Comparison of ENCODE assay signal across 8 cellular contexts in the genomic region with DNA sequence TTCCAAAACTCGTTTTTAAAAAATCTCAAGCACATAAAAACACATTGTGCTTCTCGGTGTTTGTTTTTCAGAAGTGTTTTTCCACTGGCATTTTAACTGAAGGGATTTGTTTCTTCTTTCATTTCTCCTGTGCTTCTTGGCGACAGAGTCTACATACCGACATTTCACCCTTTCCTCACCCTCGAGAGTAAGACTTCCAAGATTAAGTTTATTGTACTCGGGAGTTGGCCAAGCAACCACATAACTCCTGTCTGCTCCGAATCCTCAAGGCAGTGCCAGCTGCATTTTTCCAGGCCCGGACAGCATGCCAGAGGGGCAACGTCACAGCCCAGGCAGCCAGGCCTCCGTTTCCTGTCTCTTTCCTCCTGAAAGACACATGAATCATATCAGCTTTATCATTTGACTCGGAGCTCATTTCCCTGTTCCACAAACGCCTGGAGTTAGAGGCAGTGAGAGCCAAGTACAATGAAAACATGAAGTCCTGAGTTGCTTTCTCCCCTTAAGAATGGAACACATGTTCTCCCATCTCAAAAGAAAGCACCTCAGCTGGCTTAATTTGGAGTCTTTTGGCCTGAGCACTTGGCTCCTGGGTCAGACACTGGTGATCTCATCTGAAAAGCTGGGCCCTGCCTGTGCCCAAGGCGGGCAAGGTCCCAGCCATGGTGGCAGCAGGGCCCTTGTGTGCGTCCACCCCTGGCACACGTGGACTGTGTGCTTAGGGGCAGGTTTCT. TPM values are rescaled to one million over a fixed set of nuclear protein-coding genes. Genes with fewer than 3 reads are reported as not detected.
DNase-seq lines count a peak whose midpoint lies in the region; ATAC-seq and TF ChIP-seq lines count a peak whose summit lies in the region.

No MANE protein-coding gene starts in this region.

- WGBS in heart left ventricle, 4 donors, result 8 to 18% (median 12%) methylated on average over 15 of the region's 15 CpGs
- WGBS in H9 (ENCODE audit: extremely low coverage, insufficient read length, low lambda C conversion rate), result no CpG with 5 or more reads among the region's 15 CpGs

- H3K56ac ChIP-seq in H9 (ENCODE audit: insufficient read length, low read depth, low read length), result no peak overlapping the region

- H2BK20ac ChIP-seq in H9 (ENCODE audit: low read depth, low read length, poor library complexity, severe bottlenecking), result no peak overlapping the region

- no peaks in the 10 kb centered on the region for H3K27me3 ChIP-seq in adipocyte (replicated peaks; ENCODE audit: control insufficient read depth, insufficient read depth, low read length)
- H3K27me3 ChIP-seq in heart left ventricle, result no peaks in the 10 kb centered on the region
- no peaks in the 10 kb centered on the region for H3K27me3 ChIP-seq in H9 (ENCODE audit: insufficient read depth, low read length)

- peak in 1 of 2 donors; percentile 30 for TF ChIP-seq POLR2A in heart left ventricle (IDR thresholded peaks at IDR 0.05)

- H2BK12ac ChIP-seq in H9 (ENCODE audit: insufficient read length, low read depth, low read length), result no peak overlapping the region

- H3K4me2 ChIP-seq in H9 (ENCODE audit: insufficient read depth, insufficient read length, low read length), result no peak overlapping the region

- H3K4me3 ChIP-seq in adipocyte (ENCODE audit: low read length) (peak overlapping the region; percentile 73), heart left ventricle (peak overlapping the region in 10 of 12 donors; percentile 2 to 41 (median 14))

- H3K4me1 Mint-ChIP-seq in H9, result peaks cover 26 to 31% of the 10 kb centered on the region in 2 experiments

- H2BK5ac ChIP-seq in H9 (ENCODE audit: insufficient read length, low read length), result no peak overlapping the region

- no peak overlapping the region for H4K8ac ChIP-seq in H9 (replicated peaks; ENCODE audit: insufficient read length, low read depth, low read length)

- peaks cover 13% of the 10 kb centered on the region for H3K27me3 Mint-ChIP-seq in H9 (ENCODE audit: low read depth)

- H3K4me1 ChIP-seq in adipocyte (ENCODE audit: control insufficient read depth, insufficient read depth, low read length) (peaks cover 72% of the 10 kb centered on the region), heart left ventricle (peaks cover 9 to 45% (median 32%) of the 10 kb centered on the region in 12 donors), H9 (ENCODE audit: insufficient read depth, low read length) (no peaks in the 10 kb centered on the region)

- no peak overlapping the region for H3K4me3 Mint-ChIP-seq in H9

- intact Hi-C loops in heart left ventricle (cut with DNase I), result loop anchor here in 8 of 10 donors (1.0 to 5.0 kb wide), 6 partner anchors 61 to 86 kb away; partner anchors contain the start of gene PXDC1 (in 5 of the 8)

- no peak overlapping the region for H3K4ac ChIP-seq in H9 (ENCODE audit: low read depth, low read length)

- no peak overlapping the region for H3T11ph ChIP-seq in H9 (ENCODE audit: low read length)

- H3K79me2 ChIP-seq in H9 (ENCODE audit: insufficient read depth, low read length), result no peaks in the 10 kb centered on the region

- H3K23me2 ChIP-seq in H9 (ENCODE audit: insufficient read length, low read depth, low read length, poor library complexity, severe bottlenecking), result no peaks in the 10 kb centered on the region

- ATAC-seq in heart left ventricle (peak; percentile 74 to 96 (median 94)), GM19397 (IDR thresholded peaks at IDR 0.05; ENCODE audit: unreplicated experiment) (no peak)

- no peak overlapping the region for H3K18ac ChIP-seq in H9 (ENCODE audit: insufficient read length, low read depth, low read length)

- no peak overlapping the region for H2AK5ac ChIP-seq in H9 (ENCODE audit: insufficient read length, low read length)

- no peaks in the 10 kb centered on the region for H3K79me1 ChIP-seq in H9 (ENCODE audit: insufficient read depth, low read depth, low read length, poor library complexity, severe bottlenecking)

- H3K9me3 ChIP-seq in adipocyte (ENCODE audit: control insufficient read depth, low read length) (no peaks in the 10 kb centered on the region), heart left ventricle (no peaks in the 10 kb centered on the region), H9 (ENCODE audit: control insufficient read depth, low read depth, low read length) (no peaks in the 10 kb centered on the region)

- no peak overlapping the region for H2BK15ac ChIP-seq in H9 (ENCODE audit: low read depth, low read length)

- peak overlapping the region in 1 of 3 experiments; percentile 59; a peak in 1 of 7 replicates for H3K27ac Mint-ChIP-seq in H9

- no peak overlapping the region for H3K23ac ChIP-seq in H9 (ENCODE audit: insufficient read length, low read depth, low read length)

- no peak overlapping the region for H2BK120ac ChIP-seq in H9 (ENCODE audit: low read depth, low read length, poor library complexity, severe bottlenecking)

- H3K9me3 Mint-ChIP-seq in H9, result no peaks in the 10 kb centered on the region

- TF ChIP-seq CTCF in heart left ventricle (IDR thresholded peaks at IDR 0.05) (no peak), H9 (conservative IDR thresholded peaks at IDR 0.05) (no peak)

- no peaks in the 10 kb centered on the region for H3K36me3 ChIP-seq in adipocyte (ENCODE audit: control insufficient read depth, insufficient read depth, low read length, severe bottlenecking)
- H3K36me3 ChIP-seq in heart left ventricle, result no peaks in the 10 kb centered on the region

- H3K9ac ChIP-seq in adipocyte (ENCODE audit: low read length), result peak overlapping the region; percentile 88
- H3K9ac ChIP-seq in H9 (ENCODE audit: extremely low read depth, insufficient read length, low read length), result no peak overlapping the region

- H4K5ac ChIP-seq in H9 (ENCODE audit: insufficient read length, low read depth, low read length), result no peak overlapping the region

- H3K27ac ChIP-seq in heart left ventricle, result peak overlapping the region; percentile 82 to 94 (median 87)
- no peak overlapping the region for H3K27ac ChIP-seq in H9 (ENCODE audit: insufficient read length, low read depth, low read length)

- no peaks in the 10 kb centered on the region; a peak in 1 of 7 replicates for H3K36me3 Mint-ChIP-seq in H9 (ENCODE audit: insufficient read depth in 1 of 3, low read depth in 3 of 3)

- DNase-seq in EH (ENCODE audit: low read depth) (peak; percentile 100), adipocyte (ENCODE audit: low read depth) (peak; percentile 98), heart left ventricle (peak; percentile 79 to 94 (median 86)), putamen (ENCODE audit: low spot score) (peak; percentile 60), H9 (no peak), NCI-H82 treated with DMSO at 0.1 percent for 48 hours (lab: John Stamatoyannopoulos, UW; ENCODE audit: unreplicated experiment) (no peak), UCSD-AML1 (lab: John Stamatoyannopoulos, UW; ENCODE audit: unreplicated experiment) (no peak)

- no peak overlapping the region for H2AFZ ChIP-seq in H9 (ENCODE audit: low read length)

- no peaks in the 10 kb centered on the region for H4K20me1 ChIP-seq in H9 (ENCODE audit: control insufficient read depth, insufficient read depth, insufficient read length)

- no peak overlapping the region for H4K91ac ChIP-seq in H9 (ENCODE audit: insufficient read length, low read depth, low read length)

- no peak overlapping the region for H3K14ac ChIP-seq in H9 (ENCODE audit: insufficient read depth, low read length)

RNA-seq across cellular contexts. Expression of gene FAM50B, which starts 23.2 kb away (rescaled TPM):
- total RNA-seq in heart left ventricle (10 to 100 TPM; 13.6 to 29.1 (median 21.5) TPM), H9 (2021) (3.3 and 3.8 TPM in 2 replicates)
- polyA plus RNA-seq in heart left ventricle, result 10 to 100 TPM; 11.7 to 23.3 TPM

Comparison
In these comparisons a context has a peak if more than half of its experiments do, and no peak if none do; other contexts are left out.
1. DNase-seq: peak in EH (single experiment), adipocyte (single experiment), heart left ventricle (5 of 5) and putamen (single experiment); none in H9 (single experiment), NCI-H82 treated with DMSO at 0.1 percent for 48 hours (single experiment) and UCSD-AML1 (single experiment).